Comparison of ENCODE assay signal across 13 cellular contexts in genomic region chr14:93032301-93032929, GRCh38.
DNase-seq lines count a peak whose midpoint lies in the region; ATAC-seq, FAIRE-seq and TF ChIP-seq lines count a peak whose summit lies in the region.
"Had no signal": no experiment of that assay in that cellular context is flagged by ENCODE, and none has a peak within 500 bp of the region (broad histone marks: within the 10 kb centered on the region; RNA-seq: fewer than 3 reads in every experiment).

No MANE protein-coding gene starts in this region.

- intact Hi-C loops in right cardiac atrium (cut with DNase I), result loop anchor here in 1 of 4 donors (10.0 kb wide), 1 partner anchor 82 kb away; the partner anchor contains the start of gene ITPK1

- H3K9me3 ChIP-seq in right cardiac atrium (ENCODE audit: control insufficient read depth, low read length), result no peaks in the 10 kb centered on the region
- no peaks in the 10 kb centered on the region for H3K9me3 ChIP-seq in small intestine (ENCODE audit: control insufficient read depth, low read depth)
- H3K9me3 ChIP-seq: pancreas had no signal

- peaks cover 0 to 2% of the 10 kb centered on the region in 2 donors for H3K36me3 ChIP-seq in small intestine (ENCODE audit: control insufficient read depth in 2 of 2, insufficient read depth in 2 of 2, low read length in 2 of 2)
- H3K36me3 ChIP-seq: pancreas had no signal

- peak; percentile 18 for DNase-seq in DMS 273 (lab: John Stamatoyannopoulos, UW; ENCODE audit: unreplicated experiment)
- no peak for DNase-seq in DMS 273 treated with DMSO at 0.1 percent for 48 hours (lab: John Stamatoyannopoulos, UW)
- DNase-seq in RPMI7951 (ENCODE audit: low read depth), result peak; percentile 39
- peak in 2 of 3 donors; percentile 60 to 80 for DNase-seq in right cardiac atrium
- peak; percentile 48 for DNase-seq in small intestine
- DNase-seq in omental fat pad (ENCODE audit: low spot score), result no peak
- no peak for DNase-seq in RPMI8226
- DNase-seq: 8988T; activated T-cell treated with anti-CD3 and anti-CD28 coated beads, Interleukin-2, amount 50 U/mL, for 48 hours; NCI-H187; pancreas; T-helper 1 cell had no signal

- no peaks in the 10 kb centered on the region for H3K27me3 ChIP-seq in right cardiac atrium (ENCODE audit: control insufficient read depth, insufficient read depth)
- H3K27me3 ChIP-seq in small intestine (ENCODE audit: control insufficient read depth in 2 of 2, insufficient read depth in 2 of 2, low read length in 2 of 2), result no peaks in the 10 kb centered on the region
- H3K27me3 ChIP-seq: pancreas had no signal

- H3K4me1 ChIP-seq in right cardiac atrium (ENCODE audit: control insufficient read depth, insufficient read depth, low read length) (peaks cover 17% of the 10 kb centered on the region), small intestine (ENCODE audit: control insufficient read depth in 2 of 2, insufficient read depth in 1 of 2, low read depth in 1 of 2, low read length in 1 of 2) (peaks cover 11 to 14% of the 10 kb centered on the region in 2 donors)

- peak overlapping the region; percentile 1 for H3K27ac ChIP-seq in right cardiac atrium (ENCODE audit: low read length)
- peak overlapping the region in 1 of 2 donors; percentile 79 for H3K27ac ChIP-seq in small intestine (ENCODE audit: low read depth in 1 of 2, low read length in 1 of 2)
- H3K27ac ChIP-seq: pancreas had no signal

- WGBS in right cardiac atrium, result 53% methylated on average over 14 of the region's 14 CpGs
- WGBS in small intestine, 3 donors, result 61 to 69% (median 61%) methylated on average over 14 of the region's 14 CpGs

- TF ChIP-seq CTCF in omental fat pad (IDR thresholded peaks at IDR 0.05), result no peak

- peak in 1 of 2 donors; percentile 20 for ATAC-seq in right cardiac atrium
- no peak for ATAC-seq in omental fat pad (ENCODE audit: low FRiP score)
- no peak for ATAC-seq in HG03097 (IDR thresholded peaks at IDR 0.05; ENCODE audit: low FRiP score, unreplicated experiment)

- H3K4me3 ChIP-seq in right cardiac atrium (ENCODE audit: low read length) (no peak overlapping the region), small intestine (ENCODE audit: low read depth in 1 of 2, low read length in 2 of 2) (no peak overlapping the region)
- H3K4me3 ChIP-seq: pancreas had no signal

- no peak for FAIRE-seq in small intestine (lab: Jason Lieb, UNC)
- FAIRE-seq: pancreas had no signal

Comparison
In these comparisons a context has a peak if more than half of its experiments do, and no peak if none do; other contexts are left out.
1. DNase-seq: peak in DMS 273 (single experiment), RPMI7951 (single experiment), right cardiac atrium (2 of 3) and small intestine (single experiment); none in DMS 273 treated with DMSO at 0.1 percent for 48 hours (single experiment), omental fat pad (single experiment) and RPMI8226 (single experiment).